Comparison of ENCODE assay signal across 8 cellular contexts in the genomic region with DNA sequence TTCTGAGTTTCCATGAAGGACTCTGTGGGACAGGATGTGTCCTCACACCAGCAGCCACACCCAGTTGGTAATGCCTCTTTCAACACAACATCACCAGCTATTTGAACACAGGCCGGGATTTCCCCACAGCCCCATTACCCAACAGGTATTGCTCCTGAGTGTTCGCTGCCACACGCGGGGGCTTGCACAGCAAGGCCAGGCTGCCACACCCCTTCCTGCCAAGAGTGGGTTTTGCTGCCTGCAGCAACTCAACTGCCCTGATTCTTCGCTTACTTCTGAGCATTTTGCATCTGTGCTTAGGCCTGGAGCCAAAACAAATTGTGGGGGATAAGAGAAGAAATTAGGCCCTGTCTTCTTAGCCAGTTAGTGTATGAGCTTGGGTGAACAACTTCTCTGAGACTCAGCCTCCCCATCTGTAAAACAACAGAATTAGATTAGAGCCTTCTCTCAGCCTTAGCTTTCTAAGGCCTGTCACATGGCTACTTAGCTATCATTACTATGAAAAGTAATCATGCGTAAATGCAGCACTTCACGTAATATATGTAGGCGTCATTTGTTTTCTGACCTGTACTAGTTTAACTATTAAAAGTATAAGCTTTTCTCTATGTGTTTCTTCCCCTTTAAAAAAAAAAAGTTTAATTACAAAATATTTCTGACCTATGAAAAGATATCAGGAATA. TPM values are rescaled to one million over a fixed set of nuclear protein-coding genes. Genes with fewer than 3 reads are reported as not detected.
DNase-seq lines count a peak whose midpoint lies in the region; ATAC-seq and TF ChIP-seq lines count a peak whose summit lies in the region.

No MANE protein-coding gene starts in this region.

- DNase-seq in CD14-positive monocyte (ENCODE audit: low spot score): peak; percentile 94
- DNase-seq in SIG-M5 treated with dmso at 0.1 percent for 504 hours (lab: John Stamatoyannopoulos, UW; ENCODE audit: unreplicated experiment): peak; percentile 93
- no peak for DNase-seq in activated naive CD8-positive, alpha-beta T cell treated with anti-CD3 and anti-CD28 coated beads, Interleukin-2, amount 10 ng/mL, durations not matched to agents 7 days and 5 days
- no peak for DNase-seq in GOT3 (lab: John Stamatoyannopoulos, UW)
- DNase-seq in globus pallidus (ENCODE audit: low spot score): no peak
- DNase-seq in NCI-H2107 (lab: John Stamatoyannopoulos, UW): no peak
- no peak for DNase-seq in ecto neural progenitor cell (ENCODE audit: low spot score)

- H3K4me1 Mint-ChIP-seq in CD14-positive monocyte: peaks cover 46% of the 10 kb centered on the region
- peaks cover 13% of the 10 kb centered on the region for H3K4me1 Mint-ChIP-seq in activated naive CD8-positive, alpha-beta T cell treated with anti-CD3 and anti-CD28 coated beads, Interleukin-2, amount 10 ng/mL, durations not matched to agents 7 days and 5 days

- H3K9ac ChIP-seq in mucosa of stomach (ENCODE audit: low read length): peak overlapping the region; percentile 18

- intact Hi-C loops in CD14-positive monocyte (cut with micrococcal nuclease): loop anchor here (1.0 to 10.0 kb wide), 6 partner anchors 19 to 803 kb away; a partner anchor contains a TSS

- no peak for TF ChIP-seq CTCF in CD14-positive monocyte (IDR thresholded peaks at IDR 0.05)

- peak overlapping the region; percentile 98 to 100 (median 99) for H3K27ac Mint-ChIP-seq in CD14-positive monocyte
- no peak overlapping the region for H3K27ac Mint-ChIP-seq in activated naive CD8-positive, alpha-beta T cell treated with anti-CD3 and anti-CD28 coated beads, Interleukin-2, amount 10 ng/mL, durations not matched to agents 7 days and 5 days

- no peak overlapping the region for H3K4me3 ChIP-seq in mucosa of stomach (ENCODE audit: low read length)

- H3K27me3 Mint-ChIP-seq in CD14-positive monocyte (ENCODE audit: low read depth in 3 of 3): peaks cover 7 to 29% (median 22%) of the 10 kb centered on the region in 3 donors
- H3K27me3 Mint-ChIP-seq in activated naive CD8-positive, alpha-beta T cell treated with anti-CD3 and anti-CD28 coated beads, Interleukin-2, amount 10 ng/mL, durations not matched to agents 7 days and 5 days: peaks cover 5% of the 10 kb centered on the region

- POLR2A ChIA-PET in activated naive CD8-positive, alpha-beta T cell treated with anti-CD3 and anti-CD28 coated beads, Interleukin-2, amount 10 ng/mL, durations not matched to agents 7 days and 5 days (lab: Charles Lee): interaction anchor here (0.7 to 1.0 kb wide), 2 partner anchors 130 to 615 kb away, joined by 3 to 4 read pairs; a partner anchor contains a TSS

- H3K36me3 ChIP-seq in mucosa of stomach (ENCODE audit: control insufficient read depth, insufficient read depth, low read length): no peaks in the 10 kb centered on the region

- H3K36me3 Mint-ChIP-seq in CD14-positive monocyte: peaks cover 2 to 11% of the 10 kb centered on the region in 2 donors
- no peaks in the 10 kb centered on the region for H3K36me3 Mint-ChIP-seq in activated naive CD8-positive, alpha-beta T cell treated with anti-CD3 and anti-CD28 coated beads, Interleukin-2, amount 10 ng/mL, durations not matched to agents 7 days and 5 days

- no peaks in the 10 kb centered on the region for H3K9me3 ChIP-seq in mucosa of stomach (ENCODE audit: control insufficient read depth, low read length)

- H3K9me3 Mint-ChIP-seq in CD14-positive monocyte: no peaks in the 10 kb centered on the region
- H3K9me3 Mint-ChIP-seq in activated naive CD8-positive, alpha-beta T cell treated with anti-CD3 and anti-CD28 coated beads, Interleukin-2, amount 10 ng/mL, durations not matched to agents 7 days and 5 days: no peaks in the 10 kb centered on the region

- peaks cover 13% of the 10 kb centered on the region for H3K4me1 ChIP-seq in mucosa of stomach (ENCODE audit: control insufficient read depth, insufficient read depth, low read length)

- H3K4me3 Mint-ChIP-seq in CD14-positive monocyte: peak overlapping the region; percentile 56 to 58
- H3K4me3 Mint-ChIP-seq in activated naive CD8-positive, alpha-beta T cell treated with anti-CD3 and anti-CD28 coated beads, Interleukin-2, amount 10 ng/mL, durations not matched to agents 7 days and 5 days: no peak overlapping the region

- ATAC-seq in activated naive CD8-positive, alpha-beta T cell treated with anti-CD3 and anti-CD28 coated beads, Interleukin-2, amount 10 ng/mL, durations not matched to agents 7 days and 5 days (ENCODE audit: low read depth): peak; percentile 77

- H3K27me3 ChIP-seq in mucosa of stomach (ENCODE audit: control insufficient read depth, insufficient read depth, low read length): no peaks in the 10 kb centered on the region

RNA-seq across cellular contexts. Expression of a gene that starts 20.0 kb away (rescaled TPM):
- polyA plus RNA-seq in CD14-positive monocyte: 10 to 100 TPM; 46.9 to 59.4 TPM
- total RNA-seq in activated naive CD8-positive, alpha-beta T cell treated with anti-CD3 and anti-CD28 coated beads, Interleukin-2, amount 10 ng/mL, durations not matched to agents 7 days and 5 days: 1 to 10 TPM; 3.9 TPM

Comparison
In these comparisons a context has a peak if more than half of its experiments do, and no peak if none do; other contexts are left out.
1. DNase-seq: peak in CD14-positive monocyte (single experiment) and SIG-M5 treated with dmso at 0.1 percent for 504 hours (single experiment); none in activated naive CD8-positive, alpha-beta T cell treated with anti-CD3 and anti-CD28 coated beads, Interleukin-2, amount 10 ng/mL, durations not matched to agents 7 days and 5 days (single experiment), GOT3 (single experiment), globus pallidus (single experiment), NCI-H2107 (single experiment) and ecto neural progenitor cell (single experiment).